ENCODE assay signal across 13 cellular contexts in genomic region chr11:123580137-123580536, GRCh38.
DNase-seq lines count a peak whose midpoint lies in the region; ATAC-seq and TF ChIP-seq lines count a peak whose summit lies in the region.
"Had no signal": no experiment of that assay in that cellular context is flagged by ENCODE, and none has a peak within 500 bp of the region (broad histone marks: within the 10 kb centered on the region; RNA-seq: fewer than 3 reads in every experiment).

No MANE protein-coding gene starts in this region.

- peaks cover 7% of the 10 kb centered on the region; the same call in 1 of the 2 replicates for H3F3A ChIP-seq in PC-9 (ENCODE audit: insufficient read depth, low read depth)

- no TSS peak for BruUV-seq in PC-9 (replicated peaks; lab: Mats Ljungman, UMichigan)

- H3K79me2 ChIP-seq in PC-9 (ENCODE audit: low read depth) = no peaks in the 10 kb centered on the region

- H3K9me3 Mint-ChIP-seq in stimulated activated naive CD8-positive, alpha-beta T cell treated with anti-CD3 and anti-CD28 coated beads, Interleukin-15, amount 100 ng/mL, for 72 hours = no peaks in the 10 kb centered on the region
- no peaks in the 10 kb centered on the region for H3K9me3 Mint-ChIP-seq in progenitor cell of endocrine pancreas (ENCODE audit: low read depth)
- H3K9me3 Mint-ChIP-seq in activated CD8-positive, alpha-beta T cell treated with anti-CD3 and anti-CD28 coated beads for 36 hours = no peaks in the 10 kb centered on the region
- H3K9me3 Mint-ChIP-seq: HFFc6 had no signal

- H3K9me2 ChIP-seq in PC-9 (ENCODE audit: insufficient read depth) = no peaks in the 10 kb centered on the region

- peaks cover 14% of the 10 kb centered on the region for H3K27me3 Mint-ChIP-seq in stimulated activated naive CD8-positive, alpha-beta T cell treated with anti-CD3 and anti-CD28 coated beads, Interleukin-15, amount 100 ng/mL, for 72 hours
- H3K27me3 Mint-ChIP-seq in progenitor cell of endocrine pancreas = peaks cover 23% of the 10 kb centered on the region
- peaks cover 1% of the 10 kb centered on the region for H3K27me3 Mint-ChIP-seq in activated CD8-positive, alpha-beta T cell treated with anti-CD3 and anti-CD28 coated beads for 36 hours
- H3K27me3 Mint-ChIP-seq: CD4-positive, alpha-beta memory T cell had no signal

- no peak overlapping the region for H3K27ac Mint-ChIP-seq in stimulated activated naive CD8-positive, alpha-beta T cell treated with anti-CD3 and anti-CD28 coated beads, Interleukin-15, amount 100 ng/mL, for 72 hours
- peak overlapping the region; percentile 53 for H3K27ac Mint-ChIP-seq in progenitor cell of endocrine pancreas
- H3K27ac Mint-ChIP-seq in activated CD8-positive, alpha-beta T cell treated with anti-CD3 and anti-CD28 coated beads for 36 hours = no peak overlapping the region
- H3K27ac Mint-ChIP-seq: HFFc6 had no signal

- H3K27ac ChIP-seq in PC-9 (no peak overlapping the region), suprapubic skin (no peak overlapping the region)

- CTCF ChIA-PET in PC-9 (lab: Charles Lee) = interaction anchor here (1.3 kb wide), 1 partner anchor 127 kb away, joined by 22 read pairs; no protein-coding TSS in a partner anchor
- CTCF ChIA-PET in activated CD8-positive, alpha-beta T cell treated with anti-CD3 and anti-CD28 coated beads for 36 hours (lab: Charles Lee) = interaction anchor here (0.6 to 3.0 kb wide), 26 partner anchors 9 to 319 kb away, joined by 3 to 16 read pairs (median 4); no protein-coding TSS in a partner anchor

- peak; percentile 11 for ATAC-seq in stimulated activated naive CD8-positive, alpha-beta T cell treated with anti-CD3 and anti-CD28 coated beads, Interleukin-15, amount 100 ng/mL, for 72 hours
- ATAC-seq in stimulated activated naive CD8-positive, alpha-beta T cell treated with anti-CD3 and anti-CD28 coated beads, Interleukin-15, Interleukin-2, amounts not matched to agents 100 U/mL and 50 U/mL, for 24 hours = no peak
- ATAC-seq in HG02759 (IDR thresholded peaks at IDR 0.05; ENCODE audit: unreplicated experiment) = peak; percentile 6
- ATAC-seq in activated CD8-positive, alpha-beta T cell treated with anti-CD3 and anti-CD28 coated beads for 36 hours = no peak

- H3K9me3 ChIP-seq in PC-9 (ENCODE audit: insufficient read depth, low read depth) = no peaks in the 10 kb centered on the region
- no peaks in the 10 kb centered on the region for H3K9me3 ChIP-seq in suprapubic skin

- H3K36me3 ChIP-seq in PC-9 (ENCODE audit: low read depth) (no peaks in the 10 kb centered on the region), suprapubic skin (no peaks in the 10 kb centered on the region)

- peak overlapping the region; percentile 33 for H3K4me2 ChIP-seq in PC-9

- H4K20me1 ChIP-seq in PC-9 (ENCODE audit: insufficient read depth) = peaks cover 14% of the 10 kb centered on the region; the same call in 1 of the 2 replicates

- H3K4me3 ChIP-seq in PC-9 = no peak overlapping the region
- H3K4me3 ChIP-seq in suprapubic skin = no peak overlapping the region

- DNase-seq in stimulated activated naive CD8-positive, alpha-beta T cell treated with anti-CD3 and anti-CD28 coated beads, Interleukin-15, amount 100 ng/mL, for 72 hours = no peak
- DNase-seq in stimulated activated naive CD8-positive, alpha-beta T cell treated with anti-CD3 and anti-CD28 coated beads, Interleukin-15, Interleukin-2, amounts not matched to agents 100 U/mL and 50 U/mL, for 24 hours = no peak
- no peak for DNase-seq in PC-9
- DNase-seq in progenitor cell of endocrine pancreas (ENCODE audit: low spot score, unreplicated experiment) = no peak
- DNase-seq in suprapubic skin (ENCODE audit: low spot score in 2 of 2) = no peak
- DNase-seq in activated CD8-positive, alpha-beta T cell treated with anti-CD3 and anti-CD28 coated beads for 36 hours = no peak
- no peak for DNase-seq in RKO (ENCODE audit: low spot score)
- DNase-seq: NCI-H1694 treated with DMSO at 0.1 percent for 48 hours, NCI-H524 treated with DMSO at 0.1 percent for 48 hours, SIG-M5 had no signal

- 94% methylated on average over 6 of the region's 6 CpGs for WGBS in suprapubic skin

- intact Hi-C loops in PC-9 (cut with micrococcal nuclease; ENCODE audit: unreplicated experiment) = loop anchor here (1.0 to 2.0 kb wide), 2 partner anchors 61 to 127 kb away; no protein-coding TSS in a partner anchor
- intact Hi-C loops in activated CD8-positive, alpha-beta T cell treated with anti-CD3 and anti-CD28 coated beads for 36 hours (cut with micrococcal nuclease) = no loop called here

- peaks cover 24% of the 10 kb centered on the region for H3K4me1 Mint-ChIP-seq in stimulated activated naive CD8-positive, alpha-beta T cell treated with anti-CD3 and anti-CD28 coated beads, Interleukin-15, amount 100 ng/mL, for 72 hours
- H3K4me1 Mint-ChIP-seq in progenitor cell of endocrine pancreas (ENCODE audit: low read depth) = peaks cover 10% of the 10 kb centered on the region
- peaks cover 5% of the 10 kb centered on the region for H3K4me1 Mint-ChIP-seq in activated CD8-positive, alpha-beta T cell treated with anti-CD3 and anti-CD28 coated beads for 36 hours (ENCODE audit: low read depth)

- H3K27me3 ChIP-seq in PC-9 (ENCODE audit: insufficient read depth, low read depth) (no peaks in the 10 kb centered on the region), suprapubic skin (peaks cover 18% of the 10 kb centered on the region)

- no peaks in the 10 kb centered on the region for H3K4me1 ChIP-seq in PC-9 (replicated peaks; ENCODE audit: insufficient read depth)
- H3K4me1 ChIP-seq in suprapubic skin = peaks cover 8% of the 10 kb centered on the region

- POLR2A ChIA-PET in PC-9 (lab: Charles Lee; ENCODE audit: unreplicated experiment) = no interaction called here
- POLR2A ChIA-PET in activated CD8-positive, alpha-beta T cell treated with anti-CD3 and anti-CD28 coated beads for 36 hours (lab: Charles Lee) = no interaction called here

- H2AFZ ChIP-seq in PC-9 = no peak overlapping the region

- TF ChIP-seq CTCF in PC-9 (conservative IDR thresholded peaks at IDR 0.05) (no peak), progenitor cell of endocrine pancreas (IDR thresholded peaks at IDR 0.05; ENCODE audit: unreplicated experiment) (no peak), suprapubic skin (IDR thresholded peaks at IDR 0.05) (no peak)
- no peak for TF ChIP-seq CTCF in activated CD8-positive, alpha-beta T cell treated with anti-CD3 and anti-CD28 coated beads for 36 hours (IDR thresholded peaks at IDR 0.05)

- no peak for TF ChIP-seq POLR2A in suprapubic skin (IDR thresholded peaks at IDR 0.05)

- no peaks in the 10 kb centered on the region for H3K36me3 Mint-ChIP-seq in progenitor cell of endocrine pancreas (ENCODE audit: insufficient read depth)
- H3K36me3 Mint-ChIP-seq in activated CD8-positive, alpha-beta T cell treated with anti-CD3 and anti-CD28 coated beads for 36 hours (ENCODE audit: low read depth) = no peaks in the 10 kb centered on the region
- H3K36me3 Mint-ChIP-seq: CD4-positive, alpha-beta memory T cell had no signal

- no peak for TF ChIP-seq EP300 in suprapubic skin (IDR thresholded peaks at IDR 0.05)

- no peak overlapping the region for H3K4me3 Mint-ChIP-seq in stimulated activated naive CD8-positive, alpha-beta T cell treated with anti-CD3 and anti-CD28 coated beads, Interleukin-15, amount 100 ng/mL, for 72 hours
- no peak overlapping the region for H3K4me3 Mint-ChIP-seq in progenitor cell of endocrine pancreas (ENCODE audit: low read depth)
- H3K4me3 Mint-ChIP-seq in activated CD8-positive, alpha-beta T cell treated with anti-CD3 and anti-CD28 coated beads for 36 hours = no peak overlapping the region
- H3K4me3 Mint-ChIP-seq: HFFc6 had no signal

Comparison
In these comparisons a context has a peak if more than half of its experiments do, and no peak if none do; other contexts are left out.
1. ATAC-seq: peak in stimulated activated naive CD8-positive, alpha-beta T cell treated with anti-CD3 and anti-CD28 coated beads, Interleukin-15, amount 100 ng/mL, for 72 hours (single experiment) and HG02759 (single experiment); none in stimulated activated naive CD8-positive, alpha-beta T cell treated with anti-CD3 and anti-CD28 coated beads, Interleukin-15, Interleukin-2, amounts not matched to agents 100 U/mL and 50 U/mL, for 24 hours (single experiment) and activated CD8-positive, alpha-beta T cell treated with anti-CD3 and anti-CD28 coated beads for 36 hours (single experiment).